In the genomic region with DNA sequence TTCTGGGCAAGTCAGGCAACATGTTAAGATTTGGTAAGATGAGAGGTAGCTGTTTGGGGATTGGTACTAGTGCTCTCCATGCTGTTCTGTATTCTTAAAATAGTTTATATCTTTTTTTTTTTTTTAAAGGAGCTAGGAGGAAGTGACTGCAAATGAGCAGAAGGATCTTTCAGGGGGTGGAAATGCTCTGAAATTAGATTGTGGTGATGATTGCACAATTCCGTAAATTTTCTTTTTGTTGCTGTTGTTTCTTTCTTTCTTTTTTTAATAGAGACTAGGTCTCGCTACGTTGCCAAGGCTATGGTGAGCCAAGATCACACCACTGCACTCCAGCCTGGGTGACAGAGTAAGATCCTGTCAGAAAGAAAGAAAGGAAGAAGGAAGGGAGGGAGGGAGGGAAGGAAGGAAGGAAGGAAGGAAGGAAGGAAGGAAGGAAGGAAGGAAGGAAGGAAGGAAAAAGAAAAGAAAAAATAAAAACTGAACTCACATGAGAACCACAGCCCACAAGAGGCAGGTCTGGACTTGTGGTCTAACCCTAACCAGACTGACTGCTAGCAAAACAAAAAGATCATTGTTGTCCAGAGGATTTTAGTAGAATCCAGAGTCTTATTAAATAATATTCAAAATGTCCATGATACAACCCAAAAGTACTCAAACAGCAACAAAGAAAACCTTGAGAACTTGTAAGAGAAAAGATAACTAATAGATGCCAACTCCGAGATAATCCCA, we compare ENCODE assay signal across 10 cellular contexts. TPM values are rescaled to one million over a fixed set of nuclear protein-coding genes. Genes with fewer than 3 reads are reported as not detected.
DNase-seq lines count a peak whose midpoint lies in the region; ATAC-seq and TF ChIP-seq lines count a peak whose summit lies in the region.
"Had no signal": no experiment of that assay in that cellular context is flagged by ENCODE, and none has a peak within 500 bp of the region (broad histone marks: within the 10 kb centered on the region; RNA-seq: fewer than 3 reads in every experiment).

No MANE protein-coding gene starts in this region.

- peak; percentile 44 to 68 for ATAC-seq in natural killer cell treated with Interleukin-12 subunit alpha and Interleukin-12 subunit beta and Interleukin-15 and Interleukin-18, amount 100 ng/mL, for 72 hours
- ATAC-seq in HG02840 (IDR thresholded peaks at IDR 0.05; ENCODE audit: low FRiP score, unreplicated experiment) = no peak

- intact Hi-C loops in breast epithelium (cut with DNase I; ENCODE audit: low total_unique reads) = no loop called here

- H3K36me3 Mint-ChIP-seq in natural killer cell treated with Interleukin-12 subunit alpha and Interleukin-12 subunit beta and Interleukin-15 and Interleukin-18, amount 100 ng/mL, for 72 hours = peaks cover 2% of the 10 kb centered on the region

- no peaks in the 10 kb centered on the region for H3K9me3 ChIP-seq in breast epithelium

- no peak for TF ChIP-seq POLR2A in breast epithelium (IDR thresholded peaks at IDR 0.05)

- H3K4me3 Mint-ChIP-seq in natural killer cell treated with Interleukin-12 subunit alpha and Interleukin-12 subunit beta and Interleukin-15 and Interleukin-18, amount 100 ng/mL, for 72 hours = peak overlapping the region; percentile 80

- no peaks in the 10 kb centered on the region for H3K27me3 ChIP-seq in breast epithelium

- peak overlapping the region; percentile 88 to 90 for H3K27ac Mint-ChIP-seq in natural killer cell treated with Interleukin-12 subunit alpha and Interleukin-12 subunit beta and Interleukin-15 and Interleukin-18, amount 100 ng/mL, for 72 hours

- peak overlapping the region; percentile 82 to 85 for H3K27ac ChIP-seq in breast epithelium

- no peaks in the 10 kb centered on the region for H3K36me3 ChIP-seq in breast epithelium

- DNase-seq in Caki2 (ENCODE audit: low read depth) (peak; percentile 17), OCI-M1 (lab: John Stamatoyannopoulos, UW) (peak; percentile 67), breast epithelium (ENCODE audit: low spot score in 2 of 2) (no peak), NCI-H2171 (lab: John Stamatoyannopoulos, UW) (no peak), HuH-7.5 (ENCODE audit: low spot score) (no peak), NCI-H69 (lab: John Stamatoyannopoulos, UW) (no peak)
- no peak for DNase-seq in natural killer cell treated with Interleukin-12 subunit alpha and Interleukin-12 subunit beta and Interleukin-15 and Interleukin-18, amount 100 ng/mL, for 72 hours (ENCODE audit: low spot score)
- DNase-seq: NCI-H1436 treated with DMSO at 0.1 percent for 48 hours; stimulated activated CD8-positive, alpha-beta memory T cell treated with anti-CD3 and anti-CD28 coated beads, Interleukin-4, amount 100 ng/mL, for 48 hours had no signal

- in situ Hi-C loops in Caki2 (cut with HindIII; ENCODE audit: low pct_unique_long_range_greater_than_20kb, low sequenced_read_pairs) = no loop called here

- H3K4me1 Mint-ChIP-seq in natural killer cell treated with Interleukin-12 subunit alpha and Interleukin-12 subunit beta and Interleukin-15 and Interleukin-18, amount 100 ng/mL, for 72 hours (ENCODE audit: low read depth in 2 of 2) = peaks cover 78 to 81% of the 10 kb centered on the region in 2 donors

- no peak for TF ChIP-seq CTCF in breast epithelium (IDR thresholded peaks at IDR 0.05)

- H3K27me3 Mint-ChIP-seq in natural killer cell treated with Interleukin-12 subunit alpha and Interleukin-12 subunit beta and Interleukin-15 and Interleukin-18, amount 100 ng/mL, for 72 hours = no peaks in the 10 kb centered on the region

- no peak overlapping the region for H3K4me3 ChIP-seq in breast epithelium

- no peaks in the 10 kb centered on the region for H3K9me3 Mint-ChIP-seq in natural killer cell treated with Interleukin-12 subunit alpha and Interleukin-12 subunit beta and Interleukin-15 and Interleukin-18, amount 100 ng/mL, for 72 hours

- H3K4me1 ChIP-seq in breast epithelium = peaks cover 5 to 20% of the 10 kb centered on the region in 2 donors

RNA-seq across cellular contexts. Expression of gene ITGB2, which starts 4.5 kb away (rescaled TPM):
- total RNA-seq in Caki2 (2014; rRNA removed; shearing (Covaris generic); ENCODE audit: low replicate concordance) = 11.9 and 12.5 TPM in 2 replicates
- 100 to 1,000 TPM in 1 of 3 donors, 10 to 100 TPM in 2; 19.7 to 242 (median 92.8) TPM for total RNA-seq in breast epithelium
- total RNA-seq in natural killer cell treated with Interleukin-12 subunit alpha and Interleukin-12 subunit beta and Interleukin-15 and Interleukin-18, amount 100 ng/mL, for 72 hours = 1,000 to 10,000 TPM in 1 of 2 donors, 100 to 1,000 TPM in 1; 448 to 1,246 TPM

RNA-seq across cellular contexts. Expression of gene SLX9, which starts 14.6 kb away (rescaled TPM):
- 42.9 and 55.0 TPM in 2 replicates for total RNA-seq in Caki2 (2014; rRNA removed; shearing (Covaris generic); ENCODE audit: low replicate concordance)
- 10 to 100 TPM; 15.8 to 17.7 (median 17.0) TPM for total RNA-seq in breast epithelium
- total RNA-seq in natural killer cell treated with Interleukin-12 subunit alpha and Interleukin-12 subunit beta and Interleukin-15 and Interleukin-18, amount 100 ng/mL, for 72 hours = 10 to 100 TPM; 43.5 to 83.6 TPM

RNA-seq across cellular contexts. Expression of gene PTTG1IP, which starts 51.7 kb away (rescaled TPM):
- 423 and 427 TPM in 2 replicates for total RNA-seq in Caki2 (2014; rRNA removed; shearing (Covaris generic); ENCODE audit: low replicate concordance)
- 100 to 1,000 TPM; 187 to 351 (median 272) TPM for total RNA-seq in breast epithelium
- 10 to 100 TPM; 69.4 to 81.7 TPM for total RNA-seq in natural killer cell treated with Interleukin-12 subunit alpha and Interleukin-12 subunit beta and Interleukin-15 and Interleukin-18, amount 100 ng/mL, for 72 hours

Comparison
In these comparisons a context has a peak if more than half of its experiments do, and no peak if none do; other contexts are left out.
1. DNase-seq: peak in Caki2 (single experiment) and OCI-M1 (single experiment); none in breast epithelium (0 of 2), natural killer cell treated with Interleukin-12 subunit alpha and Interleukin-12 subunit beta and Interleukin-15 and Interleukin-18, amount 100 ng/mL, for 72 hours (single experiment), NCI-H2171 (single experiment), HuH-7.5 (single experiment) and NCI-H69 (single experiment).